ENCODE assay signal across 12 cellular contexts in the genomic region with DNA sequence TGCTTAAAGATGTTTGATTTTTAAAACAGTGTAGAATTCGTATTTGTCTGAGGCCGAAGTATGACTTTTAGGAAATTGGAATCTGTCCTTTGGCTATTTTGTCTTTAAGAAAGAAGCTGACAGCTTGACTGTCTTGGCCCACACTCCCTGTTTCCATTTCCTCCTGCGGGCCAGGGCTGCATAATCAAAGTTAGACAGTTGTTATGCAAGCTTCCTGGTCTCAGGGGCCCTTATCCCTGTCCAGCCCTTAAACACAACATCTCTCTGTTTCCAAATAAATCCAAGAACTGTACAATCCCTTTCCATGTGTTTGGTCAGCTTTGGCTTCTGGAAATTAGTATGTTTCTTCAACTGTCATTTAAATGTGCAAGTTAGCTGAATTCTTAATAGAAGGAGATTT. TPM values are rescaled to one million over a fixed set of nuclear protein-coding genes. Genes with fewer than 3 reads are reported as not detected.
DNase-seq lines count a peak whose midpoint lies in the region; TF ChIP-seq lines count a peak whose summit lies in the region.
"Had no signal": no experiment of that assay in that cellular context is flagged by ENCODE, and none has a peak within 500 bp of the region (broad histone marks: within the 10 kb centered on the region; RNA-seq: fewer than 3 reads in every experiment).

No MANE protein-coding gene starts in this region.

- TF ChIP-seq EP300 in sigmoid colon (IDR thresholded peaks at IDR 0.05), result peak in 2 of 4 donors; percentile 47 to 65

- intact Hi-C loops in sigmoid colon (cut with DNase I), result no loop called here

- TF ChIP-seq POLR2A in sigmoid colon (IDR thresholded peaks at IDR 0.05), result no peak

- H3K9me3 ChIP-seq in sigmoid colon, result no peaks in the 10 kb centered on the region
- H3K9me3 ChIP-seq: SJSA1 had no signal

- DNase-seq in HCEC 1CT (peak; percentile 19), cardiac fibroblast (ENCODE audit: low read depth in 2 of 2) (peak; percentile 62 to 88), sigmoid colon (peak; percentile 91), D341Med (ENCODE audit: low spot score) (no peak), DMS79 treated with DMSO at 0.1 percent for 48 hours (lab: John Stamatoyannopoulos, UW) (no peak), brain microvascular endothelial cell (no peak), NCI-H146 treated with DMSO at 0.1 percent for 48 hours (lab: John Stamatoyannopoulos, UW; ENCODE audit: unreplicated experiment) (no peak)
- DNase-seq: DND-41; stimulated activated CD4-positive, alpha-beta T cell treated with anti-CD3 and anti-CD28 coated beads, Interleukin-4, amount 100 ng/mL, for 1 hour had no signal

- no peaks in the 10 kb centered on the region for H3K36me3 ChIP-seq in sigmoid colon
- no peaks in the 10 kb centered on the region for H3K36me3 ChIP-seq in brain microvascular endothelial cell (replicated peaks)
- H3K36me3 ChIP-seq: SJSA1, tibial nerve had no signal

- TF ChIP-seq CTCF in cardiac fibroblast (IDR thresholded peaks at IDR 0.05; ENCODE audit: low read depth, low read length) (no peak), sigmoid colon (IDR thresholded peaks at IDR 0.05) (no peak), brain microvascular endothelial cell (IDR thresholded peaks at IDR 0.05; ENCODE audit: low read depth, low read length, missing control alignments) (no peak)

- in situ Hi-C loops in brain microvascular endothelial cell (cut with HindIII; ENCODE audit: low pct_ligation_motif_present, low sequenced_read_pairs), result no loop called here

- H3K4me1 ChIP-seq in sigmoid colon, result peaks cover 0 to 37% (median 28%) of the 10 kb centered on the region in 4 donors
- H3K4me1 ChIP-seq: SJSA1 had no signal

- WGBS in sigmoid colon, 2 donors, result 19 to 22% methylated on average over 3 of the region's 3 CpGs

- H3K27ac ChIP-seq in layer of hippocampus (ENCODE audit: low read depth, low read length) (peak overlapping the region; percentile 27), sigmoid colon (peak overlapping the region; percentile 56 to 77 (median 62)), brain microvascular endothelial cell (no peak overlapping the region)
- H3K27ac ChIP-seq: SJSA1 had no signal

- H3K4me3 ChIP-seq in cardiac fibroblast (replicated peaks in 1 of 2; ENCODE audit: low read depth in 2 of 2, low read length in 2 of 2) (no peak overlapping the region), sigmoid colon (no peak overlapping the region), brain microvascular endothelial cell (ENCODE audit: low read depth, low read length) (no peak overlapping the region)
- H3K4me3 ChIP-seq: SJSA1, tibial nerve had no signal

- H3K27me3 ChIP-seq in layer of hippocampus (ENCODE audit: control insufficient read depth, insufficient read depth, low read length), result no peaks in the 10 kb centered on the region
- H3K27me3 ChIP-seq in sigmoid colon, result no peaks in the 10 kb centered on the region
- H3K27me3 ChIP-seq in brain microvascular endothelial cell (replicated peaks), result no peaks in the 10 kb centered on the region
- H3K27me3 ChIP-seq: SJSA1, tibial nerve had no signal

RNA-seq across cellular contexts. Expression of a gene that starts 54.6 kb away (rescaled TPM):
- total RNA-seq in sigmoid colon, result 10 to 100 TPM in 1 of 4 donors, 1 to 10 TPM in 3; 3.3 to 19.7 (median 7.8) TPM
- 1 to 10 TPM in 2 of 3 donors, not detected in 1; 1.2 to 1.7 TPM for polyA plus RNA-seq in sigmoid colon

Comparison
In these comparisons a context has a peak if more than half of its experiments do, and no peak if none do; other contexts are left out.
1. DNase-seq: peak in HCEC 1CT (single experiment), cardiac fibroblast (2 of 2) and sigmoid colon (single experiment); none in D341Med (single experiment), DMS79 treated with DMSO at 0.1 percent for 48 hours (single experiment), brain microvascular endothelial cell (single experiment) and NCI-H146 treated with DMSO at 0.1 percent for 48 hours (single experiment).